20 cellular contexts compared by ENCODE assay signal in the genomic region with DNA sequence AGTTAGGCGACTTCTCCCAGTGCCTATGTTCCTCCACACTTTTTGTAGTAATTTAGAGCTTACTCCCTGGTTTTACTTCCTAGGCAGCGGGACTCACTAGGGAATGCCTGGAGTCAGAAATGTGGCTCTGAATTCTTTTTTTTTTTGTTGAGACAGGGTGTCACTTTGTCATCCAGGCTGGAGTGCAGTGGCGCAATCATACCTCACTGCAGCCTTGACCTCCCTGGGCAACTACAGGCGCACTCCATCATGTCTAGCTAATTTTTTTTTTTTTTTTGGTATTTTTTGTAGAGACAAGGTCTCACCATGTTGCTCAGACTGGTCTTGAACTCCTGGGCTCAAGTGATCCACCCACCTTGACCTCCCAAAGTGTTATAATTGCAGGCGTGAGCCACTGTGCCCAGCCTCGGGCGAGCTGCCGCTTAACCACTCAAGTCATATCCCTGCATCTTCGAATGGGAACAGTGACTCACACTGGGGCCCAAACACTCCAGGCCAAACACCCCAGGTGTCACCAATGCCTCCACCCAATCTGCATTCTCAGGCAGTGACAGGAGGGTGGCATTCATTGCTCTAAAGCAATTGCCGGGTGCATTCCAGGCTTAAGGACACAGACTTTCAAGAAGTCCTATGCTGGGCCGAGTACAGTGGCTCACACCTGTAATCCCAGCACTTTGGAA. TPM values are rescaled to one million over a fixed set of nuclear protein-coding genes. Genes with fewer than 3 reads are reported as not detected.
DNase-seq lines count a peak whose midpoint lies in the region; ATAC-seq, FAIRE-seq and TF ChIP-seq lines count a peak whose summit lies in the region.
"Had no signal": no experiment of that assay in that cellular context is flagged by ENCODE, and none has a peak within 500 bp of the region (broad histone marks: within the 10 kb centered on the region; RNA-seq: fewer than 3 reads in every experiment).

No MANE protein-coding gene starts in this region.

- H3K9me3 Mint-ChIP-seq in IgD-negative memory B cell: no peaks in the 10 kb centered on the region
- H3K9me3 Mint-ChIP-seq: memory B cell had no signal

- peak overlapping the region in 2 of 3 donors; percentile 27 to 53 for H3K27ac Mint-ChIP-seq in IgD-negative memory B cell
- H3K27ac Mint-ChIP-seq: memory B cell had no signal

- H3K36me3 Mint-ChIP-seq in IgD-negative memory B cell: peaks cover 4% of the 10 kb centered on the region

- in situ Hi-C loops in K562 (cut with MboI): no loop called here

- POLR2A ChIA-PET in K562 (lab: Yijun Ruan, JAX): interaction anchor here (0.6 to 1.3 kb wide), 2 partner anchors 9 to 16 kb away, joined by 3 to 5 read pairs; no protein-coding TSS in a partner anchor

- WGBS in K562 (ENCODE audit: insufficient coverage, low coverage, missing lambda C conversion rate): 90% methylated on average over 10 of the region's 11 CpGs
- WGBS in psoas muscle, 3 donors: 89 to 96% (median 94%) methylated on average over 11 of the region's 11 CpGs

- H3K9me3 ChIP-seq in K562 (replicated peaks; ENCODE audit: control insufficient read depth, insufficient read depth, low read depth, low read length) (no peaks in the 10 kb centered on the region), psoas muscle (no peaks in the 10 kb centered on the region)
- H3K9me3 ChIP-seq: transverse colon had no signal

- H3K4me3 ChIP-seq in K562: no peak overlapping the region
- H3K4me3 ChIP-seq in psoas muscle: no peak overlapping the region
- H3K4me3 ChIP-seq: transverse colon had no signal

- H3K36me3 ChIP-seq in K562 (ENCODE audit: control insufficient read depth, insufficient read depth, low read length) (peaks cover 47% of the 10 kb centered on the region; the same call in 2 of the 3 replicates), psoas muscle (ENCODE audit: insufficient read depth in 1 of 2, low read depth in 1 of 2) (peaks cover 0 to 6% of the 10 kb centered on the region in 2 donors)
- H3K36me3 ChIP-seq: transverse colon had no signal

- peaks cover 30 to 31% of the 10 kb centered on the region in 2 experiments for H3K4me1 ChIP-seq in K562 (replicated peaks in 1 of 2; ENCODE audit: control insufficient read depth in 2 of 2, insufficient read depth in 2 of 2, low read length in 2 of 2)
- peaks cover 9% of the 10 kb centered on the region for H3K4me1 ChIP-seq in psoas muscle

- peak; percentile 38 for DNase-seq in activated CD4-positive, alpha-beta T cell treated with anti-CD3 and anti-CD28 coated beads for 48 hours
- no peak for DNase-seq in activated CD4-positive, alpha-beta T cell treated with anti-CD3 and anti-CD28 coated beads for 4 hours
- DNase-seq in K562 (ENCODE audit: extremely low read depth in 1 of 4, low spot score in 3 of 4) (no peak), psoas muscle (no peak), left colon (no peak), NCI-H748 (lab: John Stamatoyannopoulos, UW; ENCODE audit: unreplicated experiment) (no peak), RCC 7860 (ENCODE audit: low spot score) (no peak)
- DNase-seq: DMS53; MM.1S; NCI-H2081; NCI-H510A treated with DMSO at 0.1 percent for 48 hours; right cardiac atrium; stimulated activated CD4-positive, alpha-beta T cell treated with anti-CD3 and anti-CD28 coated beads, Interleukin-4, amount 100 ng/mL, for 1 hour; transverse colon; WERI-Rb-1 had no signal

- H3K27me3 ChIP-seq in K562 (ENCODE audit: control insufficient read depth in 2 of 2, insufficient read depth in 2 of 2, low read length in 2 of 2) (no peaks in the 10 kb centered on the region), psoas muscle (ENCODE audit: insufficient read depth in 3 of 3, low read length in 2 of 3) (peaks cover 0 to 2% (median 0%) of the 10 kb centered on the region in 3 donors)
- H3K27me3 ChIP-seq: transverse colon had no signal

- H2AFZ ChIP-seq in K562 (ENCODE audit: low read depth, low read length): no peak overlapping the region

- no peak for FAIRE-seq in K562 (lab: Jason Lieb, UNC)
- no peak for FAIRE-seq in RCC 7860 (lab: Jason Lieb, UNC)
- FAIRE-seq: A204.1, colon had no signal

- no peaks in the 10 kb centered on the region for H4K20me1 ChIP-seq in K562 (replicated peaks; ENCODE audit: control insufficient read depth, insufficient read depth, low read length)

- no peak overlapping the region for H3K27ac ChIP-seq in K562 (ENCODE audit: extremely low read depth, low read depth, low read length)
- H3K27ac ChIP-seq in psoas muscle: no peak overlapping the region
- H3K27ac ChIP-seq: C4-2B, WERI-Rb-1 had no signal

- TF ChIP-seq EP300 in K562 (IDR thresholded peaks at IDR 0.05; ENCODE audit: low read length): no peak

- H3K4me1 Mint-ChIP-seq in IgD-negative memory B cell: peaks cover 4 to 10% (median 10%) of the 10 kb centered on the region in 3 donors

- H3K9me1 ChIP-seq in K562 (ENCODE audit: control insufficient read depth, insufficient read depth, low read length): no peaks in the 10 kb centered on the region

- no peak overlapping the region for H3K4me3 Mint-ChIP-seq in IgD-negative memory B cell
- H3K4me3 Mint-ChIP-seq: memory B cell had no signal

- H3K9ac ChIP-seq in K562 (ENCODE audit: insufficient read depth in 1 of 2, low read depth in 2 of 2, low read length in 2 of 2): no peak overlapping the region

- ATAC-seq in K562 (no peak), psoas muscle (peak in 3 of 4 donors; percentile 31 to 79 (median 51)), left colon (no peak)

- no peak for TF ChIP-seq CTCF in K562 (IDR thresholded peaks at IDR 0.05 in 2 of 3, conservative IDR thresholded peaks at IDR 0.05 in 1 of 3; ENCODE audit: insufficient read depth in 2 of 3, low read depth in 1 of 3, low read length in 3 of 3)
- no peak for TF ChIP-seq CTCF in psoas muscle (IDR thresholded peaks at IDR 0.05)

- H3K79me2 ChIP-seq in K562 (ENCODE audit: control insufficient read depth, insufficient read depth, low read length): peaks cover 21% of the 10 kb centered on the region

- no peak overlapping the region for H3K4me2 ChIP-seq in K562 (ENCODE audit: insufficient read depth, low read length)

- TF ChIP-seq POLR2A in K562 (conservative IDR thresholded peaks at IDR 0.05): no peak

- intact Hi-C loops in K562 (cut with micrococcal nuclease) (no loop called here), psoas muscle (cut with DNase I) (no loop called here), left colon (cut with DNase I, micrococcal nuclease) (no loop called here)

- no peak for TF ChIP-seq RAD21 in K562 (CRISPR knock-in tag; conservative IDR thresholded peaks at IDR 0.05 in 1 of 2, IDR thresholded peaks at IDR 0.05 in 1 of 2)

- H3K27me3 Mint-ChIP-seq in IgD-negative memory B cell: no peaks in the 10 kb centered on the region
- H3K27me3 Mint-ChIP-seq: memory B cell had no signal

- BruUV-seq in K562 (replicated peaks; lab: Mats Ljungman, UMichigan): no TSS peak

- CTCF ChIA-PET in K562 (lab: Yijun Ruan, JAX; ENCODE audit: low intra/inter-chr PET ratio): no interaction called here

TF ChIP-seq in K562, 482 proteins besides CTCF, POLR2A, EP300 and RAD21:
- TF ChIP-seq BHLHE40 (IDR thresholded peaks at IDR 0.05; ENCODE audit: low read length) (no peak), CEBPB (tag; IDR thresholded peaks at IDR 0.05) (0 out of 2 replicates have a peak, but pooled peaks have one; percentile 12)

RNA-seq across cellular contexts. Expression of a gene that starts 19.6 kb away (rescaled TPM):
- polyA plus RNA-seq in IgD-negative memory B cell (42.7 TPM), K562 (2011; rRNA removed) (89.3 and 123 TPM in 2 replicates), K562 (2014; fragmentation: Illumina TruSeq; extraction: Trizol) (81.1 and 91.4 TPM in 2 replicates), K562 (2014; fragmentation: Nextera tagmentation; extraction: Ambion mirVana) (10 to 100 TPM; 31.9 to 43.7 TPM), K562 (2014; rRNA removed) (79.2 and 104 TPM in 2 replicates), psoas muscle (1 to 10 TPM; 4.2 to 9.5 (median 7.4) TPM)
- total RNA-seq in K562 (2011; cell fraction: chromatin; rRNA removed; ENCODE audit: low replicate concordance): 9.5 and 17.1 TPM in 2 replicates
- total RNA-seq in K562 (2011; cell fraction: nucleolus; rRNA removed): 9.5 and 11.8 TPM in 2 replicates
- 15.0 and 25.7 TPM in 2 replicates for total RNA-seq in K562 (2011; cell fraction: nucleoplasm; rRNA removed)
- total RNA-seq in K562 (2014; rRNA removed) (47.6 and 61.8 TPM in 2 replicates), K562 (2014; rRNA removed; fragmentation: Illumina TruSeq; extraction: Trizol) (67.5 and 76.1 TPM in 2 replicates), K562 (2015; rRNA removed; fragmentation: Illumina TruSeq; extraction: Trizol) (62.1 and 62.4 TPM in 2 replicates), K562 (2021) (56.6 and 59.1 TPM in 2 replicates), psoas muscle (10 to 100 TPM in 3 of 4 donors, 1 to 10 TPM in 1; 5.7 to 28.4 (median 12.6) TPM), left colon (10 to 100 TPM in 1 of 2 donors, 1 to 10 TPM in 1; 8.9 to 28.9 TPM)
- 23.5 and 39.7 TPM in 2 replicates for polyA plus RNA-seq in K562 (2011; cell fraction: cytosol; rRNA removed)
- polyA plus RNA-seq in K562 (2011; cell fraction: nucleus; rRNA removed): 17.6 and 25.4 TPM in 2 replicates
- 72.6 and 102 TPM in 2 replicates for polyA plus RNA-seq in K562 (2012)
- polyA minus RNA-seq in K562 (2011; rRNA and poly(A)+ RNA removed): 48.6 and 52.8 TPM in 2 replicates
- polyA minus RNA-seq in K562 (2011; cell fraction: cytosol; rRNA and poly(A)+ RNA removed): 21.9 and 24.2 TPM in 2 replicates
- polyA minus RNA-seq in K562 (2011; cell fraction: nucleus; rRNA and poly(A)+ RNA removed): 4.6 and 9.9 TPM in 2 replicates

Comparison
In these comparisons a context has a peak if more than half of its experiments do, and no peak if none do; other contexts are left out.
1. ATAC-seq: peak in psoas muscle (3 of 4); none in K562 (single experiment) and left colon (single experiment).